2 cellular contexts compared by ENCODE assay signal in genomic region chr4:104750008-104750407, GRCh38.
TF ChIP-seq lines count a peak whose summit lies in the region.

No MANE protein-coding gene starts in this region.

TF ChIP-seq in HepG2, 621 proteins besides CTCF, POLR2A, EP300 and RAD21 (continued from another document):
- no peak for TF ChIP-seq ZNF230 (CRISPR knock-in tag; IDR thresholded peaks at IDR 0.05)
- TF ChIP-seq ZNF879 (CRISPR knock-in tag; IDR thresholded peaks at IDR 0.05): no peak
- no peak for TF ChIP-seq CSRNP2 (CRISPR knock-in tag; conservative IDR thresholded peaks at IDR 0.05; ENCODE audit: low read depth)

TF ChIP-seq in HCT116, 20 proteins besides CTCF, POLR2A, EP300 and RAD21 (continued from another document):
- no peak for TF ChIP-seq ZBTB33 (IDR thresholded peaks at IDR 0.05; ENCODE audit: extremely low read depth, insufficient replicate concordance, low read length)
